28 cellular contexts compared by ENCODE assay signal in genomic region chr19:13925990-13926389, GRCh38. TPM values are rescaled to one million over a fixed set of nuclear protein-coding genes. Genes with fewer than 3 reads are reported as not detected.
"Had no signal": no experiment of that assay in that cellular context is flagged by ENCODE, and none has a peak within 500 bp of the region (broad histone marks: within the 10 kb centered on the region; RNA-seq: fewer than 3 reads in every experiment).

No MANE protein-coding gene starts in this region.

- H3K9me3 ChIP-seq: neutrophil, pancreas, psoas muscle, suprapubic skin, uterus had no signal

- FAIRE-seq: kidney, pancreas, small intestine had no signal

- H3K27me3 ChIP-seq: breast epithelium, neutrophil, pancreas, stomach, suprapubic skin, tibial nerve, uterus had no signal

- H3K4me1 ChIP-seq: breast epithelium, pancreas, psoas muscle, stomach, suprapubic skin, tibial nerve, uterus had no signal

- H3K4me3 ChIP-seq: breast epithelium, pancreas, psoas muscle, stomach, suprapubic skin, tibial nerve, uterus had no signal

- DNase-seq: activated CD8-positive, alpha-beta memory T cell treated with anti-CD3 and anti-CD28 coated beads, Interleukin-2, amount 50 U/mL, for 48 hours; activated naive CD4-positive, alpha-beta T cell treated with anti-CD3 and anti-CD28 coated beads for 36 hours; activated naive CD8-positive, alpha-beta T cell treated with anti-CD3 and anti-CD28 coated beads, Interleukin-2, amount 10 ng/mL, durations not matched to agents 7 days and 5 days; activated T-cell treated with anti-CD3 and anti-CD28 coated beads, Interleukin-2, amount 50 U/mL, for 4 hours; amniotic stem cell; cortex of kidney; kidney; mesenchymal stem cell; pancreas; psoas muscle; small intestine; stimulated activated CD4-positive, alpha-beta T cell treated with anti-CD3 and anti-CD28 coated beads, Interleukin-15, amount 100 ng/mL, for 24 hours; stomach; T-helper 1 cell; T-helper 9 cell; uterus had no signal

- H3K4me3 Mint-ChIP-seq: activated naive CD4-positive, alpha-beta T cell treated with anti-CD3 and anti-CD28 coated beads for 36 hours; activated naive CD8-positive, alpha-beta T cell treated with anti-CD3 and anti-CD28 coated beads, Interleukin-2, amount 10 ng/mL, durations not matched to agents 7 days and 5 days; activated T-cell treated with anti-CD3 and anti-CD28 coated beads, Interleukin-2, amount 50 U/mL, for 4 hours; nephron; stimulated activated memory B cell treated with anti-CD40 and anti-IgM and Interleukin-4, amounts not matched to agents 10 μg/mL and 1 μg/mL and 100 μg/mL, for 72 hours had no signal

- H3K36me3 ChIP-seq: breast epithelium, uterus had no signal

- H3K27ac Mint-ChIP-seq: activated naive CD4-positive, alpha-beta T cell treated with anti-CD3 and anti-CD28 coated beads for 36 hours; activated T-helper 2 cell treated with anti-CD3 and anti-CD28 coated beads, Interferon-gamma antibody, Interleukin-2, Interleukin-4, amounts not matched to agents 10 μg/mL and 5 μg/mL and 100 μg/mL, durations not matched to agents 14 hours and 24 hours and 36 hours; stimulated activated memory B cell treated with anti-CD40 and anti-IgM and Interleukin-4, amounts not matched to agents 10 μg/mL and 1 μg/mL and 100 μg/mL, for 72 hours had no signal

- ATAC-seq: activated T-cell treated with anti-CD3 and anti-CD28 coated beads, Interleukin-2, amount 50 U/mL, for 4 hours; pancreas; sciatic nerve; stimulated activated memory B cell treated with anti-CD40 and anti-IgM and Interleukin-4, amounts not matched to agents 10 μg/mL and 1 μg/mL and 100 μg/mL, for 72 hours had no signal

- H3K4me1 Mint-ChIP-seq: nephron; stimulated activated memory B cell treated with anti-CD40 and anti-IgM and Interleukin-4, amounts not matched to agents 10 μg/mL and 1 μg/mL and 100 μg/mL, for 72 hours had no signal

- H3K27me3 Mint-ChIP-seq: activated naive CD8-positive, alpha-beta T cell treated with anti-CD3 and anti-CD28 coated beads, Interleukin-2, amount 10 ng/mL, durations not matched to agents 7 days and 5 days; stimulated activated memory B cell treated with anti-CD40 and anti-IgM and Interleukin-4, amounts not matched to agents 10 μg/mL and 1 μg/mL and 100 μg/mL, for 72 hours had no signal

- H3K27ac ChIP-seq: breast epithelium, epithelial cell of prostate, neutrophil, pancreas, psoas muscle, stomach, suprapubic skin, tibial nerve, uterus had no signal

- H3K9me3 Mint-ChIP-seq: activated T-cell treated with anti-CD3 and anti-CD28 coated beads, Interleukin-2, amount 50 U/mL, for 4 hours; nephron had no signal

RNA-seq across cellular contexts. Expression of gene PODNL1, which starts 12.2 kb away (rescaled TPM):
- total RNA-seq: left lobe of liver, mononuclear cell, stomach had no signal

RNA-seq across cellular contexts. Expression of gene NANOS3, which starts 49.1 kb away (rescaled TPM):
- total RNA-seq: breast epithelium, left lobe of liver, mononuclear cell, myocyte, psoas muscle, stomach, suprapubic skin, tibial nerve had no signal
- polyA plus RNA-seq: psoas muscle had no signal
